Comparison of ENCODE assay signal across 21 cellular contexts in genomic region chr7:154390961-154391360, GRCh38.
DNase-seq lines count a peak whose midpoint lies in the region; ATAC-seq and TF ChIP-seq lines count a peak whose summit lies in the region.
"Had no signal": no experiment of that assay in that cellular context is flagged by ENCODE, and none has a peak within 500 bp of the region (broad histone marks: within the 10 kb centered on the region; RNA-seq: fewer than 3 reads in every experiment).

No MANE protein-coding gene starts in this region.

- peak overlapping the region in 11 of 59 donors; percentile 2 to 55 (median 22) for H3K27ac ChIP-seq in dorsolateral prefrontal cortex
- H3K27ac ChIP-seq: BLaER1 had no signal

- CTCF ChIA-PET in HEK293T (lab: Yijun Ruan, JAX): no interaction called here

- POLR2A ChIA-PET in HEK293T (lab: Yijun Ruan, JAX): no interaction called here

- H3K4me3 ChIP-seq in dorsolateral prefrontal cortex: peak overlapping the region in 16 of 59 donors; percentile 2 to 33 (median 20)
- H3K4me3 ChIP-seq: BLaER1 had no signal

- no peaks in the 10 kb centered on the region for H3K27me3 ChIP-seq in dorsolateral prefrontal cortex
- H3K27me3 ChIP-seq: BE2C, BLaER1 had no signal

- ATAC-seq in GM19328 (IDR thresholded peaks at IDR 0.05; ENCODE audit: unreplicated experiment): no peak

- intact Hi-C loops in dorsolateral prefrontal cortex (cut with DNase I) (no loop called here), head of caudate nucleus (cut with DNase I) (no loop called here), posterior cingulate gyrus (cut with DNase I) (no loop called here)

- TF ChIP-seq CTCF in dorsolateral prefrontal cortex (IDR thresholded peaks at IDR 0.05 in 54 of 56, conservative IDR thresholded peaks at IDR 0.05 in 2 of 56; ENCODE audit: low read depth in 1 of 56, partially characterized antibody in 56 of 56) (no peak), GM13977 (IDR thresholded peaks at IDR 0.05; ENCODE audit: extremely low read depth, insufficient read depth, missing control alignments) (no peak)

- DNase-seq in dorsolateral prefrontal cortex (peak in 8 of 10 donors; percentile 36 to 79 (median 69)), head of caudate nucleus (peak in 41 of 42 donors; percentile 18 to 81 (median 64)), posterior cingulate gyrus (peak in 8 of 10 donors; percentile 25 to 92 (median 70)), HEK293T (ENCODE audit: extremely low spot score) (no peak), GM13977 (ENCODE audit: low spot score) (no peak)
- DNase-seq: 8988T; ACHN; BE2C; C1 segment of cervical spinal cord; CD4-positive, alpha-beta memory T cell; CD4-positive, CD25-positive, alpha-beta regulatory T cell; CD8-positive, alpha-beta memory T cell; COR-L47; DMS 273 treated with DMSO at 0.1 percent for 48 hours; DMS153; DMS53; DMS79; DND-41; GF-D8 had no signal

- in situ Hi-C loops in GM13977 (cut with MboI; ENCODE audit: low pct_unique_long_range_greater_than_20kb, low sequenced_read_pairs, unreplicated experiment): no loop called here

TF ChIP-seq in HEK293T, 16 proteins besides CTCF, POLR2A, EP300 and RAD21:
- TF ChIP-seq PKNOX1 (IDR thresholded peaks at IDR 0.05): no peak
- TF ChIP-seq FOXM1 (IDR thresholded peaks at IDR 0.05; ENCODE audit: borderline replicate concordance): no peak
- no peak for TF ChIP-seq ELF4 (IDR thresholded peaks at IDR 0.05)
- no peak for TF ChIP-seq FOXK2 (IDR thresholded peaks at IDR 0.05)

Comparison
In these comparisons a context has a peak if more than half of its experiments do, and no peak if none do; other contexts are left out.
1. DNase-seq: peak in dorsolateral prefrontal cortex (8 of 10), head of caudate nucleus (41 of 42) and posterior cingulate gyrus (8 of 10); none in HEK293T (single experiment) and GM13977 (single experiment).